ENCODE assay signal across 10 cellular contexts in genomic region chr10:122301055-122301810, GRCh38. TPM values are rescaled to one million over a fixed set of nuclear protein-coding genes. Genes with fewer than 3 reads are reported as not detected.
A peak's percentile ranks its signal among the peaks of the same experiment; 100 is the strongest.
DNase-seq lines count a peak whose midpoint lies in the region; ATAC-seq and TF ChIP-seq lines count a peak whose summit lies in the region.
"Had no signal": no experiment of that assay in that cellular context is flagged by ENCODE, and none has a peak within 500 bp of the region (broad histone marks: within the 10 kb centered on the region; RNA-seq: fewer than 3 reads in every experiment).

No MANE protein-coding gene starts in this region.

- peaks cover 5% of the 10 kb centered on the region for H3K9me3 Mint-ChIP-seq in stimulated activated effector memory CD8-positive, alpha-beta T cell treated with anti-CD3 and anti-CD28 coated beads, Interleukin-12 subunit alpha, Interleukin-12 subunit beta, amount 100 ng/mL, for 72 hours
- peaks cover 2% of the 10 kb centered on the region for H3K9me3 Mint-ChIP-seq in activated CD8-positive, alpha-beta memory T cell treated with anti-CD3 and anti-CD28 coated beads, Interleukin-2, amount 10 ng/mL, durations not matched to agents 7 days and 5 days (ENCODE audit: low read depth)

- H3K27me3 ChIP-seq in HCT116 (ENCODE audit: insufficient read depth, low read length), result no peaks in the 10 kb centered on the region
- H3K27me3 ChIP-seq in gastroesophageal sphincter, result no peaks in the 10 kb centered on the region

- H3K9me2 ChIP-seq in HCT116 (ENCODE audit: insufficient read depth), result no peaks in the 10 kb centered on the region

- RAD21 ChIA-PET in HCT116 (lab: Charles Lee; ENCODE audit: low non-redundant PET in 1 of 2, low total read pairs in 2 of 2, uncharacterized antibody in 2 of 2, unreplicated experiment in 2 of 2), result no interaction called here

- no peak overlapping the region for H3K4me3 Mint-ChIP-seq in stimulated activated effector memory CD8-positive, alpha-beta T cell treated with anti-CD3 and anti-CD28 coated beads, Interleukin-12 subunit alpha, Interleukin-12 subunit beta, amount 100 ng/mL, for 72 hours
- no peak overlapping the region for H3K4me3 Mint-ChIP-seq in activated CD8-positive, alpha-beta memory T cell treated with anti-CD3 and anti-CD28 coated beads, Interleukin-2, amount 10 ng/mL, durations not matched to agents 7 days and 5 days

- H3K4me1 Mint-ChIP-seq in stimulated activated effector memory CD8-positive, alpha-beta T cell treated with anti-CD3 and anti-CD28 coated beads, Interleukin-12 subunit alpha, Interleukin-12 subunit beta, amount 100 ng/mL, for 72 hours, result peaks cover 7% of the 10 kb centered on the region
- no peaks in the 10 kb centered on the region for H3K4me1 Mint-ChIP-seq in activated CD8-positive, alpha-beta memory T cell treated with anti-CD3 and anti-CD28 coated beads, Interleukin-2, amount 10 ng/mL, durations not matched to agents 7 days and 5 days

- no peaks in the 10 kb centered on the region for H3K79me2 ChIP-seq in HCT116 (ENCODE audit: insufficient read depth, low read length)

- H3K4me1 ChIP-seq in HCT116 (ENCODE audit: control insufficient read depth in 1 of 2, insufficient read depth in 2 of 2, low read length in 2 of 2) (peaks cover 0 to 11% of the 10 kb centered on the region in 2 experiments; a peak in 2 of 4 replicates), gastroesophageal sphincter (peaks cover 4 to 35% (median 16%) of the 10 kb centered on the region in 3 donors)

- DNase-seq in HCT116 (ENCODE audit: low read depth, low spot score) (no peak), T1000 (lab: John Stamatoyannopoulos, UW) (peak; percentile 50), mesenteric fat pad (ENCODE audit: low spot score) (no peak)
- no peak for DNase-seq in stimulated activated effector memory CD8-positive, alpha-beta T cell treated with anti-CD3 and anti-CD28 coated beads, Interleukin-12 subunit alpha, Interleukin-12 subunit beta, amount 100 ng/mL, for 72 hours (ENCODE audit: low spot score in 2 of 2)
- no peak for DNase-seq in activated CD8-positive, alpha-beta memory T cell treated with anti-CD3 and anti-CD28 coated beads, Interleukin-2, amount 10 ng/mL, durations not matched to agents 7 days and 5 days
- DNase-seq: effector CD4-positive, alpha-beta T cell had no signal

- no peaks in the 10 kb centered on the region for H3K36me3 ChIP-seq in HCT116 (ENCODE audit: control insufficient read depth in 1 of 2, insufficient read depth in 2 of 2, low read length in 2 of 2)
- H3K36me3 ChIP-seq in gastroesophageal sphincter, result no peaks in the 10 kb centered on the region

- POLR2A ChIA-PET in HCT116 (lab: Charles Lee), result no interaction called here

- no peak overlapping the region for H2AFZ ChIP-seq in HCT116 (ENCODE audit: low read depth, low read length, poor library complexity, severe bottlenecking)

- no peak overlapping the region for H3K9ac ChIP-seq in HCT116 (ENCODE audit: low read length)

- no peak for TF ChIP-seq EP300 in gastroesophageal sphincter (IDR thresholded peaks at IDR 0.05)

- WGBS in gastroesophageal sphincter (ENCODE audit: low coverage in 1 of 2), 2 donors, result 41 to 45% methylated on average over 7 to 9 of the region's 12 CpGs

- TF ChIP-seq CTCF in HCT116 (IDR thresholded peaks at IDR 0.05 in 2 of 3, conservative IDR thresholded peaks at IDR 0.05 in 1 of 3; ENCODE audit: borderline replicate concordance in 1 of 3, insufficient read depth in 1 of 3, low read depth in 2 of 3, low read length in 2 of 3) (no peak), gastroesophageal sphincter (IDR thresholded peaks at IDR 0.05) (no peak)

- no peaks in the 10 kb centered on the region for H4K20me1 ChIP-seq in HCT116 (ENCODE audit: insufficient read depth)

- no peak for TF ChIP-seq RAD21 in HCT116 (IDR thresholded peaks at IDR 0.05; ENCODE audit: low read depth)

- TF ChIP-seq POLR2A in HCT116 (IDR thresholded peaks at IDR 0.05; ENCODE audit: borderline replicate concordance, extremely low read depth, insufficient read depth, insufficient read length) (no peak), gastroesophageal sphincter (IDR thresholded peaks at IDR 0.05) (no peak)

- no peak overlapping the region for H3K27ac Mint-ChIP-seq in stimulated activated effector memory CD8-positive, alpha-beta T cell treated with anti-CD3 and anti-CD28 coated beads, Interleukin-12 subunit alpha, Interleukin-12 subunit beta, amount 100 ng/mL, for 72 hours
- no peak overlapping the region for H3K27ac Mint-ChIP-seq in activated CD8-positive, alpha-beta memory T cell treated with anti-CD3 and anti-CD28 coated beads, Interleukin-2, amount 10 ng/mL, durations not matched to agents 7 days and 5 days

- no TSS peak for BruUV-seq in HCT116 (replicated peaks; lab: Mats Ljungman, UMichigan)

- H3K9me3 ChIP-seq in HCT116 (ENCODE audit: control insufficient read depth in 1 of 2, insufficient read depth in 1 of 2, low read depth in 1 of 2, low read length in 2 of 2) (peaks cover 0 to 10% of the 10 kb centered on the region in 2 experiments; a peak in 1 of 4 replicates), gastroesophageal sphincter (peaks cover 0 to 6% (median 0%) of the 10 kb centered on the region in 3 donors)

- H3K4me3 ChIP-seq in HCT116 (replicated peaks in 1 of 2; ENCODE audit: low read depth in 1 of 2, low read length in 2 of 2) (no peak overlapping the region), gastroesophageal sphincter (no peak overlapping the region)

- CTCF ChIA-PET in HCT116 (lab: Charles Lee), result interaction anchor here (2.0 kb wide), 1 partner anchor 265 kb away, joined by 7 read pairs; no protein-coding TSS in a partner anchor
- CTCF ChIA-PET in activated CD8-positive, alpha-beta memory T cell treated with anti-CD3 and anti-CD28 coated beads, Interleukin-2, amount 10 ng/mL, durations not matched to agents 7 days and 5 days (lab: Charles Lee), result interaction anchor here (1.5 to 2.6 kb wide), 2 partner anchors 134 to 265 kb away, joined by 6 to 10 read pairs; no protein-coding TSS in a partner anchor

- peaks cover 35% of the 10 kb centered on the region for H3K27me3 Mint-ChIP-seq in activated CD8-positive, alpha-beta memory T cell treated with anti-CD3 and anti-CD28 coated beads, Interleukin-2, amount 10 ng/mL, durations not matched to agents 7 days and 5 days

- H3K4me2 ChIP-seq in HCT116 (ENCODE audit: low read length), result no peak overlapping the region

- no peaks in the 10 kb centered on the region for H3K36me3 Mint-ChIP-seq in stimulated activated effector memory CD8-positive, alpha-beta T cell treated with anti-CD3 and anti-CD28 coated beads, Interleukin-12 subunit alpha, Interleukin-12 subunit beta, amount 100 ng/mL, for 72 hours
- no peaks in the 10 kb centered on the region for H3K36me3 Mint-ChIP-seq in activated CD8-positive, alpha-beta memory T cell treated with anti-CD3 and anti-CD28 coated beads, Interleukin-2, amount 10 ng/mL, durations not matched to agents 7 days and 5 days

- no peak for ATAC-seq in HCT116
- ATAC-seq in gastroesophageal sphincter, result peak; percentile 86
- peak; percentile 77 for ATAC-seq in stimulated activated effector memory CD8-positive, alpha-beta T cell treated with anti-CD3 and anti-CD28 coated beads, Interleukin-12 subunit alpha, Interleukin-12 subunit beta, amount 100 ng/mL, for 72 hours
- ATAC-seq in activated CD8-positive, alpha-beta memory T cell treated with anti-CD3 and anti-CD28 coated beads, Interleukin-2, amount 10 ng/mL, durations not matched to agents 7 days and 5 days, result no peak
- ATAC-seq in GM21526 (IDR thresholded peaks at IDR 0.05; ENCODE audit: low FRiP score, unreplicated experiment), result no peak

- no peak overlapping the region for H3K27ac ChIP-seq in HCT116 (ENCODE audit: low read depth, low read length)
- H3K27ac ChIP-seq in gastroesophageal sphincter, result peak overlapping the region; percentile 54 to 74 (median 64)

- intact Hi-C loops in HCT116 (cut with micrococcal nuclease), result no loop called here

TF ChIP-seq in HCT116, 20 proteins besides CTCF, POLR2A, EP300 and RAD21:
- TF ChIP-seq FOSL1 (IDR thresholded peaks at IDR 0.05; ENCODE audit: low read depth) (no peak), POLR2AphosphoS5 (IDR thresholded peaks at IDR 0.05; ENCODE audit: low read depth, low read length) (no peak), ZNF274 (IDR thresholded peaks at IDR 0.05; ENCODE audit: low read depth, low read length) (no peak), CEBPB (IDR thresholded peaks at IDR 0.05; ENCODE audit: low read depth) (peak; percentile 91), ATF3 (IDR thresholded peaks at IDR 0.05) (no peak), REST (IDR thresholded peaks at IDR 0.05; ENCODE audit: low read depth) (no peak)

RNA-seq across cellular contexts. Expression of gene BTBD16, which starts 30.1 kb away (rescaled TPM):
- total RNA-seq in HCT116 (2021; ENCODE audit: unreplicated experiment) (0.27 TPM), gastroesophageal sphincter (not detected), mesenteric fat pad (not detected)
- polyA plus RNA-seq in HCT116 (2012), result 0.29 and 0.73 TPM in 2 replicates
- not detected for total RNA-seq in activated CD8-positive, alpha-beta memory T cell treated with anti-CD3 and anti-CD28 coated beads, Interleukin-2, amount 10 ng/mL, durations not matched to agents 7 days and 5 days
- total RNA-seq: lung microvascular endothelial cell, subcutaneous adipose tissue had no signal

Comparison
In these comparisons a context has a peak if more than half of its experiments do, and no peak if none do; other contexts are left out.
1. ATAC-seq: peak in gastroesophageal sphincter (single experiment) and stimulated activated effector memory CD8-positive, alpha-beta T cell treated with anti-CD3 and anti-CD28 coated beads, Interleukin-12 subunit alpha, Interleukin-12 subunit beta, amount 100 ng/mL, for 72 hours (single experiment); none in HCT116 (single experiment), activated CD8-positive, alpha-beta memory T cell treated with anti-CD3 and anti-CD28 coated beads, Interleukin-2, amount 10 ng/mL, durations not matched to agents 7 days and 5 days (single experiment) and GM21526 (single experiment).